ENCODE assay signal across 15 cellular contexts in the genomic region with DNA sequence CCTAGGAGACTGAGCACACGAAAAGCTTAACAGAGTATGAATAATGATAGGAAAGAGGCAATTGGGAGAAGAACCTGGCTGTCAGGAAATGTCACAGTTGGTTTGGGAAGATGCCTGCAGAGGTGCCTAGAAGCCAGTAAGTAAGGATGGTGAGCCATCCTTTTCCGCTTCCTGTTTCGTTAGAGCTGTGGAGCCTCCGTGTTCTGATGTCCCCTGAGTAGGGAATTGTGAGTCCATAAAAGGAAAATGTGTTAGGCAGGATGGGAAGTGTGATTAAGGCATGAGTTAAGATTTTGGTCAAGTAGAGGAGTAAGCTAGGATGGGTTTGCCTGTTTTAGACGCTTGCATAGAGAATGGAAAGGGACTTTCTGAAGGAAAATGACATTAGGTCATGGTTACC. TPM values are rescaled to one million over a fixed set of nuclear protein-coding genes. Genes with fewer than 3 reads are reported as not detected.
DNase-seq lines count a peak whose midpoint lies in the region; ATAC-seq and TF ChIP-seq lines count a peak whose summit lies in the region.
"Had no signal": no experiment of that assay in that cellular context is flagged by ENCODE, and none has a peak within 500 bp of the region (broad histone marks: within the 10 kb centered on the region; RNA-seq: fewer than 3 reads in every experiment).

No MANE protein-coding gene starts in this region.

- H3K4me3 ChIP-seq in Panc1 (ENCODE audit: low read depth in 2 of 2, low read length in 2 of 2) (no peak overlapping the region), esophagus muscularis mucosa (no peak overlapping the region), uterus (no peak overlapping the region)

- H3K9me3 Mint-ChIP-seq in mesothelial cell of epicardium, result no peaks in the 10 kb centered on the region
- H3K9me3 Mint-ChIP-seq in activated CD4-positive, alpha-beta T cell treated with anti-CD3 and anti-CD28 coated beads, Interleukin-2, amount 10 ng/mL, durations not matched to agents 24 days and 14 days, result no peaks in the 10 kb centered on the region
- H3K9me3 Mint-ChIP-seq: activated naive CD8-positive, alpha-beta T cell treated with anti-CD3 and anti-CD28 coated beads, Interleukin-2, amount 10 ng/mL, durations not matched to agents 7 days and 5 days; dendritic cell treated with granulocyte-macrophage colony-stimulating factor and Interleukin-4, amounts not matched to agents 40 ng/mL and 50 ng/mL, for 4 days; naive thymus-derived CD8-positive, alpha-beta T cell had no signal

- H3K9me3 ChIP-seq in Panc1 (ENCODE audit: control insufficient read depth, insufficient read depth, low read depth, low read length) (no peaks in the 10 kb centered on the region), esophagus muscularis mucosa (no peaks in the 10 kb centered on the region), uterus (no peaks in the 10 kb centered on the region)

- BruUV-seq in Panc1 (replicated peaks; lab: Mats Ljungman, UMichigan), result TSS peak; percentile 28

- H3K27me3 Mint-ChIP-seq in mesothelial cell of epicardium (ENCODE audit: low read depth), result no peaks in the 10 kb centered on the region
- no peaks in the 10 kb centered on the region for H3K27me3 Mint-ChIP-seq in activated CD4-positive, alpha-beta T cell treated with anti-CD3 and anti-CD28 coated beads, Interleukin-2, amount 10 ng/mL, durations not matched to agents 24 days and 14 days
- H3K27me3 Mint-ChIP-seq: dendritic cell treated with granulocyte-macrophage colony-stimulating factor and Interleukin-4, amounts not matched to agents 40 ng/mL and 50 ng/mL, for 4 days had no signal

- H3K27ac Mint-ChIP-seq in mesothelial cell of epicardium, result peak overlapping the region; percentile 40
- no peak overlapping the region for H3K27ac Mint-ChIP-seq in activated CD4-positive, alpha-beta T cell treated with anti-CD3 and anti-CD28 coated beads, Interleukin-2, amount 10 ng/mL, durations not matched to agents 24 days and 14 days
- H3K27ac Mint-ChIP-seq: activated naive CD8-positive, alpha-beta T cell treated with anti-CD3 and anti-CD28 coated beads, Interleukin-2, amount 10 ng/mL, durations not matched to agents 7 days and 5 days; naive thymus-derived CD8-positive, alpha-beta T cell had no signal

- TF ChIP-seq CTCF in Panc1 (IDR thresholded peaks at IDR 0.05), result no peak
- TF ChIP-seq CTCF in esophagus muscularis mucosa (IDR thresholded peaks at IDR 0.05), result no peak
- TF ChIP-seq CTCF in mesothelial cell of epicardium (IDR thresholded peaks at IDR 0.05; ENCODE audit: unreplicated experiment), result no peak
- TF ChIP-seq CTCF in uterus (IDR thresholded peaks at IDR 0.05), result no peak

- no peak overlapping the region for H3K27ac ChIP-seq in Panc1 (ENCODE audit: low read length)
- H3K27ac ChIP-seq in esophagus muscularis mucosa (replicated peaks in 1 of 4), result peak overlapping the region in 3 of 4 donors; percentile 20 to 99 (median 65)
- peak overlapping the region; percentile 53 to 62 for H3K27ac ChIP-seq in uterus
- H3K27ac ChIP-seq: VCaP had no signal

- intact Hi-C loops in Panc1 (cut with micrococcal nuclease; ENCODE audit: unreplicated experiment), result no loop called here
- intact Hi-C loops in esophagus muscularis mucosa (cut with DNase I), result no loop called here
- intact Hi-C loops in uterus (cut with DNase I; ENCODE audit: low total_unique reads), result no loop called here
- intact Hi-C loops in activated CD4-positive, alpha-beta T cell treated with anti-CD3 and anti-CD28 coated beads, Interleukin-2, amount 10 ng/mL, durations not matched to agents 24 days and 14 days (cut with micrococcal nuclease), result no loop called here

- H3K4me3 Mint-ChIP-seq in mesothelial cell of epicardium, result no peak overlapping the region
- no peak overlapping the region for H3K4me3 Mint-ChIP-seq in activated CD4-positive, alpha-beta T cell treated with anti-CD3 and anti-CD28 coated beads, Interleukin-2, amount 10 ng/mL, durations not matched to agents 24 days and 14 days
- H3K4me3 Mint-ChIP-seq: activated naive CD8-positive, alpha-beta T cell treated with anti-CD3 and anti-CD28 coated beads, Interleukin-2, amount 10 ng/mL, durations not matched to agents 7 days and 5 days; dendritic cell treated with granulocyte-macrophage colony-stimulating factor and Interleukin-4, amounts not matched to agents 40 ng/mL and 50 ng/mL, for 4 days; naive thymus-derived CD8-positive, alpha-beta T cell had no signal

- H3K36me3 Mint-ChIP-seq in mesothelial cell of epicardium, result peaks cover 7% of the 10 kb centered on the region
- peaks cover 3% of the 10 kb centered on the region for H3K36me3 Mint-ChIP-seq in activated CD4-positive, alpha-beta T cell treated with anti-CD3 and anti-CD28 coated beads, Interleukin-2, amount 10 ng/mL, durations not matched to agents 24 days and 14 days (ENCODE audit: low read depth)
- H3K36me3 Mint-ChIP-seq: activated naive CD8-positive, alpha-beta T cell treated with anti-CD3 and anti-CD28 coated beads, Interleukin-2, amount 10 ng/mL, durations not matched to agents 7 days and 5 days; naive thymus-derived CD8-positive, alpha-beta T cell had no signal

- H3K4me1 ChIP-seq in Panc1 (ENCODE audit: control insufficient read depth, insufficient read depth, low read length) (peaks cover 9% of the 10 kb centered on the region; the same call in 1 of the 2 replicates), esophagus muscularis mucosa (peaks cover 52 to 83% (median 75%) of the 10 kb centered on the region in 4 donors), uterus (peaks cover 5 to 13% of the 10 kb centered on the region in 2 donors)

- CTCF ChIA-PET in Panc1 (lab: Charles Lee), result no interaction called here

- no peaks in the 10 kb centered on the region for H3K27me3 ChIP-seq in Panc1 (ENCODE audit: control insufficient read depth, insufficient read depth, low read length)
- H3K27me3 ChIP-seq in esophagus muscularis mucosa, result no peaks in the 10 kb centered on the region
- no peaks in the 10 kb centered on the region for H3K27me3 ChIP-seq in uterus

- 52% methylated on average over 5 of the region's 5 CpGs for WGBS in esophagus muscularis mucosa

- TF ChIP-seq EP300 in esophagus muscularis mucosa (IDR thresholded peaks at IDR 0.05), result no peak

- no peak for DNase-seq in Panc1 (ENCODE audit: low read depth, low spot score)
- peak; percentile 55 for DNase-seq in esophagus muscularis mucosa (ENCODE audit: extremely low spot score)
- no peak for DNase-seq in mesothelial cell of epicardium (ENCODE audit: low spot score in 2 of 2, unreplicated experiment in 2 of 2)
- no peak for DNase-seq in uterus
- DNase-seq in NCI-H1048 (lab: John Stamatoyannopoulos, UW), result no peak
- DNase-seq in GDM1 (lab: John Stamatoyannopoulos, UW), result no peak
- DNase-seq in activated CD4-positive, alpha-beta T cell treated with anti-CD3 and anti-CD28 coated beads, Interleukin-2, amount 10 ng/mL, durations not matched to agents 24 days and 14 days, result no peak
- DNase-seq: activated CD8-positive, alpha-beta memory T cell treated with anti-CD3 and anti-CD28 coated beads, Interleukin-2, amount 50 U/mL, for 48 hours; activated naive CD8-positive, alpha-beta T cell treated with anti-CD3 and anti-CD28 coated beads, Interleukin-2, amount 10 ng/mL, durations not matched to agents 7 days and 5 days; naive thymus-derived CD8-positive, alpha-beta T cell; NCI-H1694; small intestine had no signal

- POLR2A ChIA-PET in Panc1 (lab: Charles Lee), result no interaction called here

- H3K36me3 ChIP-seq in Panc1 (ENCODE audit: control insufficient read depth, insufficient read depth, low read length) (no peaks in the 10 kb centered on the region), esophagus muscularis mucosa (peaks cover 0 to 4% (median 0%) of the 10 kb centered on the region in 4 donors), uterus (no peaks in the 10 kb centered on the region)

- peaks cover 13% of the 10 kb centered on the region for H3K4me1 Mint-ChIP-seq in mesothelial cell of epicardium
- peaks cover 5% of the 10 kb centered on the region for H3K4me1 Mint-ChIP-seq in activated CD4-positive, alpha-beta T cell treated with anti-CD3 and anti-CD28 coated beads, Interleukin-2, amount 10 ng/mL, durations not matched to agents 24 days and 14 days

- in situ Hi-C loops in Panc1 (cut with HindIII; ENCODE audit: low pct_unique_long_range_greater_than_20kb, low sequenced_read_pairs), result no loop called here

- no peak for ATAC-seq in Panc1
- no peak for ATAC-seq in GM19035 (IDR thresholded peaks at IDR 0.05; ENCODE audit: unreplicated experiment)
- ATAC-seq: naive thymus-derived CD8-positive, alpha-beta T cell had no signal

- TF ChIP-seq POLR2A in esophagus muscularis mucosa (IDR thresholded peaks at IDR 0.05; ENCODE audit: low read depth), result no peak
- no peak for TF ChIP-seq POLR2A in uterus (IDR thresholded peaks at IDR 0.05)

RNA-seq across cellular contexts. Expression of gene CLIC4, which starts 9.0 kb away (rescaled TPM):
- total RNA-seq in Panc1 (2021; ENCODE audit: unreplicated experiment), result 123 TPM
- polyA plus RNA-seq in Panc1 (2012; ENCODE audit: insufficient read length), result 162 TPM
- 100 to 1,000 TPM; 375 to 606 (median 595) TPM for total RNA-seq in esophagus muscularis mucosa
- total RNA-seq in mesothelial cell of epicardium, result 135 to 136 TPM (median 135 TPM) in 3 replicates
- total RNA-seq in uterus, result 100 to 1,000 TPM; 294 to 434 (median 374) TPM
- 15.7 and 17.4 TPM in 2 replicates for total RNA-seq in activated CD4-positive, alpha-beta T cell treated with anti-CD3 and anti-CD28 coated beads, Interleukin-2, amount 10 ng/mL, durations not matched to agents 24 days and 14 days
